9 cellular contexts compared by ENCODE assay signal in the genomic region with DNA sequence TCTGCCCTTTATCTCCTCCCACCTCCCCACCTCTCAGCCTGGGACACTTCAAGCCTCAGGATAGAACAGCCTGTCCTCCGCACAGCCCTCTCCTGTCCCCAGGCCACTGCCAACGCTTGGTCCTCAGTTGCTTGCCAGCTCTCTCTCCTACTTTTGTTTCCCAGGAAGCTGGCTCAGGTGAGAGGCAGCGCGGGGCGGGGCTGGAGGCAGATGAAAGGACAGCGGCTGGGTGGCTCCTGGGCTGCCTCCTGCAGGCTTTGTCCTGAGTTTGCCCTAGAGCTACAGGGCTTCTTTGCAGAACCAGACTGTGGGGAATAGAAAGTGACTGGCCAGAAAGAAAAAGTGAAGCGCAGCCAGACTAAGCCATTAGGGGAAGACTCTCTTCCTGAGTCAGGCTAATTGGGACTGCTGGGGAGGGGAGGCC. TPM values are rescaled to one million over a fixed set of nuclear protein-coding genes. Genes with fewer than 3 reads are reported as not detected.
A peak's percentile ranks its signal among the peaks of the same experiment; 100 is the strongest.
DNase-seq lines count a peak whose midpoint lies in the region; FAIRE-seq and TF ChIP-seq lines count a peak whose summit lies in the region.
"Had no signal": no experiment of that assay in that cellular context is flagged by ENCODE, and none has a peak within 500 bp of the region (broad histone marks: within the 10 kb centered on the region; RNA-seq: fewer than 3 reads in every experiment).

No MANE protein-coding gene starts in this region.

- H3K4me3 ChIP-seq in PC-9 (no peak overlapping the region), iPS-18a (ENCODE audit: low read length) (peak overlapping the region; percentile 44), small intestine (ENCODE audit: low read depth in 1 of 2, low read length in 2 of 2) (no peak overlapping the region), SJCRH30 (no peak overlapping the region)

- H3F3A ChIP-seq in PC-9 (ENCODE audit: insufficient read depth, low read depth): 0 out of 2 replicates have a peak, but pooled peaks cover 7% of the 10 kb centered on the region

- peaks cover 11% of the 10 kb centered on the region for H3K4me1 ChIP-seq in PC-9 (replicated peaks; ENCODE audit: insufficient read depth)
- peaks cover 33% of the 10 kb centered on the region for H3K4me1 ChIP-seq in iPS-18a (ENCODE audit: control insufficient read depth, low read depth, low read length)
- no peaks in the 10 kb centered on the region for H3K4me1 ChIP-seq in small intestine (ENCODE audit: control insufficient read depth in 2 of 2, insufficient read depth in 1 of 2, low read depth in 1 of 2, low read length in 1 of 2)
- H3K4me1 ChIP-seq in SJCRH30: no peaks in the 10 kb centered on the region

- peak; percentile 54 for TF ChIP-seq RAD21 in Ishikawa (IDR thresholded peaks at IDR 0.05; ENCODE audit: low read depth)

- TF ChIP-seq CTCF in PC-9 (conservative IDR thresholded peaks at IDR 0.05): no peak; the same call in 1 of the 2 replicates

- peak overlapping the region; percentile 48 for H3K4me2 ChIP-seq in PC-9

- POLR2A ChIA-PET in PC-9 (lab: Charles Lee; ENCODE audit: unreplicated experiment): interaction anchor here (0.5 to 0.7 kb wide), 5 partner anchors 49 to 886 kb away, joined by 3 to 14 read pairs (median 7); no protein-coding TSS in a partner anchor

- no peak overlapping the region for H2AFZ ChIP-seq in PC-9

- no peaks in the 10 kb centered on the region for H3K79me2 ChIP-seq in PC-9 (ENCODE audit: low read depth)

- H3K9ac ChIP-seq in iPS-18a (ENCODE audit: low read length): no peak overlapping the region

- no peaks in the 10 kb centered on the region for H4K20me1 ChIP-seq in PC-9 (ENCODE audit: insufficient read depth)

- H3K9me3 ChIP-seq in PC-9 (ENCODE audit: insufficient read depth, low read depth): no peaks in the 10 kb centered on the region
- no peaks in the 10 kb centered on the region for H3K9me3 ChIP-seq in iPS-18a (ENCODE audit: control insufficient read depth, low read depth, low read length)
- no peaks in the 10 kb centered on the region for H3K9me3 ChIP-seq in small intestine (ENCODE audit: control insufficient read depth, low read depth)
- no peaks in the 10 kb centered on the region for H3K9me3 ChIP-seq in SJCRH30 (replicated peaks)

- no TSS peak for BruUV-seq in PC-9 (replicated peaks; lab: Mats Ljungman, UMichigan)

- H3K9me2 ChIP-seq in PC-9 (ENCODE audit: insufficient read depth): no peaks in the 10 kb centered on the region

- H3K27ac ChIP-seq in PC-9 (no peak overlapping the region), iPS-18a (ENCODE audit: low read length) (no peak overlapping the region), small intestine (ENCODE audit: low read depth in 1 of 2, low read length in 1 of 2) (no peak overlapping the region), SJCRH30 (no peak overlapping the region)

- H3K27me3 ChIP-seq in PC-9 (ENCODE audit: insufficient read depth, low read depth) (no peaks in the 10 kb centered on the region), iPS-18a (ENCODE audit: control insufficient read depth, insufficient read depth, low read length) (no peaks in the 10 kb centered on the region), small intestine (ENCODE audit: control insufficient read depth in 2 of 2, insufficient read depth in 2 of 2, low read length in 2 of 2) (no peaks in the 10 kb centered on the region), SJCRH30 (no peaks in the 10 kb centered on the region)

- TF ChIP-seq EP300 in Ishikawa (IDR thresholded peaks at IDR 0.05; ENCODE audit: borderline replicate concordance): peak; percentile 18; the same call in 1 of the 2 replicates

- H3K36me3 ChIP-seq in PC-9 (ENCODE audit: low read depth) (no peaks in the 10 kb centered on the region), iPS-18a (ENCODE audit: control insufficient read depth, low read depth, low read length) (no peaks in the 10 kb centered on the region), small intestine (ENCODE audit: control insufficient read depth in 2 of 2, insufficient read depth in 2 of 2, low read length in 2 of 2) (no peaks in the 10 kb centered on the region), SJCRH30 (no peaks in the 10 kb centered on the region)

- no peak for FAIRE-seq in small intestine (lab: Jason Lieb, UNC)

- 19 to 58% (median 21%) methylated on average over 7 of the region's 7 CpGs for WGBS in small intestine, 3 donors

- intact Hi-C loops in PC-9 (cut with micrococcal nuclease; ENCODE audit: unreplicated experiment): loop anchor here (1.0 to 2.0 kb wide), 2 partner anchors 15 to 48 kb away; partner anchors contain the start of gene CDC42EP4

- DNase-seq in PC-9: peak; percentile 76 to 87
- DNase-seq in small intestine: peak; percentile 80
- no peak for DNase-seq in SJCRH30
- DNase-seq in activated CD4-positive, alpha-beta T cell treated with anti-CD3 and anti-CD28 coated beads, Interleukin-2, amount 50 U/mL, for 4 hours: no peak
- DNase-seq in glomerular visceral epithelial cell (ENCODE audit: extremely low spot score): no peak
- DNase-seq: GDM1, NCI-H1436 treated with DMSO at 0.1 percent for 48 hours had no signal

- CTCF ChIA-PET in PC-9 (lab: Charles Lee): interaction anchor here (0.6 to 1.4 kb wide), 4 partner anchors 10 to 93 kb away, joined by 3 to 9 read pairs (median 4); no protein-coding TSS in a partner anchor

TF ChIP-seq in Ishikawa, 13 proteins besides CTCF, POLR2A, EP300 and RAD21:
- TF ChIP-seq NFIC (IDR thresholded peaks at IDR 0.05): peak; percentile 57
- 0 out of 2 replicates have a peak, but pooled peaks have one; percentile 31 for TF ChIP-seq TCF12 (IDR thresholded peaks at IDR 0.05; ENCODE audit: low read depth)
- no peak for TF ChIP-seq TAF1 (IDR thresholded peaks at IDR 0.05; ENCODE audit: low read depth)
TF ChIP-seq in Ishikawa: peak in this region for 2.

RNA-seq across cellular contexts. Expression of gene CDC42EP4, which starts 48.2 kb away (rescaled TPM):
- 48.4 and 52.0 TPM in 2 replicates for total RNA-seq in PC-9 (2021)
- 10 to 100 TPM; 46.5 to 60.8 (median 57.4) TPM for polyA plus RNA-seq in small intestine
- total RNA-seq in SJCRH30 (2014; rRNA removed; shearing (Covaris generic)): 21.7 and 22.2 TPM in 2 replicates

Comparison
In these comparisons a context has a peak if more than half of its experiments do, and no peak if none do; other contexts are left out.
1. DNase-seq: peak in PC-9 (2 of 2) and small intestine (single experiment); none in SJCRH30 (0 of 2), activated CD4-positive, alpha-beta T cell treated with anti-CD3 and anti-CD28 coated beads, Interleukin-2, amount 50 U/mL, for 4 hours (0 of 2) and glomerular visceral epithelial cell (single experiment).